Comparison of ENCODE assay signal across 1 cellular context in genomic region chr9:253539-253938, GRCh38.
TF ChIP-seq lines count a peak whose summit lies in the region.

No MANE protein-coding gene starts in this region.

TF ChIP-seq in K562, 482 proteins besides CTCF, POLR2A, EP300 and RAD21 (continued from another document):
- TF ChIP-seq ZNF395 (CRISPR knock-in tag; IDR thresholded peaks at IDR 0.05) (no peak), NFIC (IDR thresholded peaks at IDR 0.05) (peak; percentile 93), NFYB (IDR thresholded peaks at IDR 0.05; ENCODE audit: extremely low read depth, insufficient read length) (no peak), ZNF592 (IDR thresholded peaks at IDR 0.05) (peak; percentile 54; the same call in 1 of the 2 replicates), ZNF282 (CRISPR knock-in tag; IDR thresholded peaks at IDR 0.05) (no peak), RNF2 (IDR thresholded peaks at IDR 0.05) (no peak), ZNF764 (CRISPR knock-in tag; IDR thresholded peaks at IDR 0.05; ENCODE audit: low read depth) (no peak), CHD7 (IDR thresholded peaks at IDR 0.05; ENCODE audit: low read depth, low read length) (no peak), ZNF121 (CRISPR knock-in tag; conservative IDR thresholded peaks at IDR 0.05) (no peak), ZBED1 (IDR thresholded peaks at IDR 0.05) (no peak), THRAP3 (IDR thresholded peaks at IDR 0.05; ENCODE audit: borderline replicate concordance) (no peak), MEF2D (tag; conservative IDR thresholded peaks at IDR 0.05; ENCODE audit: low read depth) (no peak), ESRRA (IDR thresholded peaks at IDR 0.05; ENCODE audit: borderline replicate concordance, low read depth) (no peak), PBX2 (CRISPR knock-in tag; IDR thresholded peaks at IDR 0.05; ENCODE audit: low read depth) (peak; percentile 49), PBX2 (tag; conservative IDR thresholded peaks at IDR 0.05; ENCODE audit: low read depth) (peak; percentile 86), SRSF1 (IDR thresholded peaks at IDR 0.05; ENCODE audit: low read depth, low read length) (no peak), CHCHD3 (CRISPR knock-in tag; IDR thresholded peaks at IDR 0.05) (no peak)
